Comparison of ENCODE assay signal across 8 cellular contexts in genomic region chr5:150758534-150759333, GRCh38. TPM values are rescaled to one million over a fixed set of nuclear protein-coding genes. Genes with fewer than 3 reads are reported as not detected.
DNase-seq lines count a peak whose midpoint lies in the region; ATAC-seq and TF ChIP-seq lines count a peak whose summit lies in the region.

DCTN4 (minus strand) TSS chr5:150759017; CDS start chr5:150758993, 24 bp downstream.

- ATAC-seq in HG02610 (IDR thresholded peaks at IDR 0.05; ENCODE audit: unreplicated experiment), result peak; percentile 96

- peak within 1 kb of the TSS; percentile 85 to 91 for H3K4me3 ChIP-seq in SK-N-SH (ENCODE audit: low read depth in 2 of 2, low read length in 1 of 2)

- H3K9ac ChIP-seq in SK-N-SH, result peak within 1 kb of the TSS; percentile 86

- CTCF ChIA-PET in GM10248 (lab: Yijun Ruan, JAX), result interaction anchor here (0.9 to 15.7 kb wide), 9 partner anchors 22 to 357 kb away, joined by 3 to 131 read pairs (median 4); partner anchors contain the start of genes IRGM, RBM22 and SMIM3
- CTCF ChIA-PET in SK-N-SH (lab: Yijun Ruan, JAX), result interaction anchor here (0.5 to 2.2 kb wide), 6 partner anchors 20 to 1343 kb away, joined by 3 to 7 read pairs (median 4); partner anchors contain the start of genes RBM22 and SMIM3

- H3K27ac ChIP-seq in SK-N-SH (ENCODE audit: low read depth in 2 of 2, low read length in 1 of 2), result peak within 1 kb of the TSS; percentile 95 to 98

- DNase-seq in GM10248 (ENCODE audit: extremely low spot score) (peak; percentile 92), NCI-H1092 (lab: John Stamatoyannopoulos, UW) (peak; percentile 94), SK-N-SH (peak; percentile 87), globus pallidus (ENCODE audit: low spot score) (peak; percentile 100), nucleus accumbens (lab: John Stamatoyannopoulos, UW) (peak; percentile 88 to 100 (median 98)), superior temporal gyrus (ENCODE audit: extremely low spot score) (peak; percentile 100)
- DNase-seq in activated naive CD4-positive, alpha-beta T cell treated with anti-CD3 and anti-CD28 coated beads, Interleukin-2, amount 50 U/mL, for 16 hours, result peak; percentile 93

- H3K9me3 ChIP-seq in SK-N-SH, result no peaks in the 10 kb centered on the region

- TF ChIP-seq EP300 in SK-N-SH (IDR thresholded peaks at IDR 0.05; ENCODE audit: borderline replicate concordance in 1 of 2, low read depth in 1 of 2, low read length in 1 of 2), result no peak

- TF ChIP-seq RAD21 in SK-N-SH (IDR thresholded peaks at IDR 0.05; ENCODE audit: low read length), result no peak

- no peaks in the 10 kb centered on the region for H4K20me1 ChIP-seq in SK-N-SH (ENCODE audit: insufficient read depth)

- no peak for TF ChIP-seq CTCF in GM10248 (IDR thresholded peaks at IDR 0.05; ENCODE audit: control extremely low read depth, extremely low read depth, low read depth, missing control alignments)
- no peak for TF ChIP-seq CTCF in SK-N-SH (IDR thresholded peaks at IDR 0.05)

- peak within 1 kb of the TSS; percentile 84 for H3K4me2 ChIP-seq in SK-N-SH

- no peaks in the 10 kb centered on the region for H3K9me2 ChIP-seq in SK-N-SH

- H2AFZ ChIP-seq in SK-N-SH (ENCODE audit: low read depth), result peak within 1 kb of the TSS; percentile 99

- 2% methylated on average over 42 of the region's 51 CpGs for WGBS in SK-N-SH (ENCODE audit: low lambda C conversion rate)

- H3K4me1 ChIP-seq in SK-N-SH (ENCODE audit: control insufficient read depth in 1 of 2, insufficient read depth in 2 of 2, low read depth in 1 of 2, low read length in 1 of 2), result peaks cover 6 to 25% of the 10 kb centered on the region in 2 experiments; a peak in 3 of 4 replicates

- H3K27me3 ChIP-seq in SK-N-SH (ENCODE audit: insufficient read depth), result no peaks in the 10 kb centered on the region

- H3K79me2 ChIP-seq in SK-N-SH (ENCODE audit: insufficient read depth), result peaks cover 46% of the 10 kb centered on the region

- H3K36me3 ChIP-seq in SK-N-SH (replicated peaks in 1 of 2; ENCODE audit: control insufficient read depth in 1 of 2, insufficient read depth in 2 of 2, low read length in 1 of 2), result peaks cover 23 to 35% of the 10 kb centered on the region in 2 experiments

- POLR2A ChIA-PET in GM10248 (lab: Yijun Ruan, JAX), result interaction anchor here (0.6 to 1.7 kb wide), 6 partner anchors 20 to 456 kb away, joined by 3 to 10 read pairs (median 4); partner anchors contain the start of genes RBM22 and SMIM3
- POLR2A ChIA-PET in SK-N-SH (lab: Yijun Ruan, JAX), result interaction anchor here (0.6 to 1.5 kb wide), 5 partner anchors 11 to 309 kb away, joined by 3 to 13 read pairs (median 4); partner anchors contain the start of genes RBM22, RPS14 and SMIM3

- peaks cover 5% of the 10 kb centered on the region for H3F3A ChIP-seq in SK-N-SH (replicated peaks; ENCODE audit: insufficient read depth)

TF ChIP-seq in SK-N-SH, 30 proteins besides CTCF, POLR2A, EP300 and RAD21:
- TF ChIP-seq FOSL2 (IDR thresholded peaks at IDR 0.05; ENCODE audit: borderline replicate concordance, low read depth), result no peak
- no peak for TF ChIP-seq GATA2 (CRISPR knock-in tag; IDR thresholded peaks at IDR 0.05)
- no peak for TF ChIP-seq FOXM1 (IDR thresholded peaks at IDR 0.05; ENCODE audit: low read depth)
- TF ChIP-seq USF1 (IDR thresholded peaks at IDR 0.05; ENCODE audit: borderline replicate concordance, low read depth), result peak; percentile 98
- TF ChIP-seq MXI1 (IDR thresholded peaks at IDR 0.05; ENCODE audit: low read depth, low read length), result peak; percentile 46
- TF ChIP-seq USF2 (IDR thresholded peaks at IDR 0.05; ENCODE audit: borderline replicate concordance, low read depth, low read length), result peak; percentile 93
- peak; percentile 91 for TF ChIP-seq MAX (IDR thresholded peaks at IDR 0.05; ENCODE audit: low read depth)
- peak; percentile 73 for TF ChIP-seq ELF1 (IDR thresholded peaks at IDR 0.05)
- TF ChIP-seq PBX3 (IDR thresholded peaks at IDR 0.05), result peak; percentile 100
- peak; percentile 85 for TF ChIP-seq POLR2AphosphoS5 (IDR thresholded peaks at IDR 0.05; ENCODE audit: low read depth, low read length)
- peak; percentile 73; the same call in 1 of the 2 replicates for TF ChIP-seq RFX5 (IDR thresholded peaks at IDR 0.05; ENCODE audit: low read length)
- peak; percentile 84 for TF ChIP-seq IRF3 (IDR thresholded peaks at IDR 0.05; ENCODE audit: low read depth, low read length)
- TF ChIP-seq MEF2A (IDR thresholded peaks at IDR 0.05; ENCODE audit: borderline replicate concordance, low read depth), result no peak
- TF ChIP-seq YY1 (IDR thresholded peaks at IDR 0.05; ENCODE audit: low read depth), result peak; percentile 96
- peak; percentile 69 for TF ChIP-seq CHD2 (IDR thresholded peaks at IDR 0.05; ENCODE audit: low read length, partially characterized antibody)
- peak; percentile 84 for TF ChIP-seq NRF1 (IDR thresholded peaks at IDR 0.05; ENCODE audit: low read depth, low read length)
- no peak for TF ChIP-seq TEAD4 (IDR thresholded peaks at IDR 0.05; ENCODE audit: borderline replicate concordance, insufficient read depth)
- TF ChIP-seq RCOR1 (IDR thresholded peaks at IDR 0.05; ENCODE audit: low read length), result no peak
- TF ChIP-seq GABPA (IDR thresholded peaks at IDR 0.05; ENCODE audit: low read depth), result peak; percentile 77
- TF ChIP-seq SIN3A (IDR thresholded peaks at IDR 0.05; ENCODE audit: borderline replicate concordance, low read depth, low read length), result no peak
- peak; percentile 92 for TF ChIP-seq TAF1 (IDR thresholded peaks at IDR 0.05; ENCODE audit: borderline replicate concordance, low read depth, low read length)

RNA-seq across cellular contexts. Expression of gene DCTN4, which starts in this region (rescaled TPM):
- 22.8 and 30.5 TPM in 2 replicates for polyA plus RNA-seq in SK-N-SH (2012; rRNA removed)
- polyA plus RNA-seq in SK-N-SH (2012; cell fraction: cytosol; rRNA removed), result 27.9 and 28.4 TPM in 2 replicates
- polyA plus RNA-seq in SK-N-SH (2012; cell fraction: nucleus; rRNA removed), result 26.4 and 39.4 TPM in 2 replicates

Comparison
In these comparisons a context has a peak if more than half of its experiments do, and no peak if none do; other contexts are left out.
1. Peak in every context shown above with its lines: DNase-seq, ATAC-seq, H3K4me3 ChIP-seq and H3K27ac ChIP-seq.